ENCODE assay signal across 20 cellular contexts in the genomic region with DNA sequence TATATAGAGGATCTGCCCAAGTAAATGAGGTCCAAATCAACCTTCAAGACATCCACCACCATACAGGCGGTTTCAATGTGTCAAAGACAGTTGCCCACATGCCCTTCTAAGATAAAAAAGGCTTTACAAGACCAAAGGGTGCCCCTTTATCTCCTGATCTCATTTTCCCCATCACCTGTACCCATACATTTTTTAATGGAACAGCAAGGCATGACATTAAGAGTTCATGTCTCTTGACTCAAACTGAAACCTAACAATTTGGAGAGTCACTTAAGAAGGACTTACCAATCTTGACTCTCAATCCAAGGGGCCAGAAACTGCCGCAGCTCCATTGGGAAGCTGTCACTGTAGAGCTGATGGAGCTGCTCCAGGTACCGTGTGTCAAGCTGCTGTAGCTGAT. TPM values are rescaled to one million over a fixed set of nuclear protein-coding genes. Genes with fewer than 3 reads are reported as not detected.
DNase-seq lines count a peak whose midpoint lies in the region; ATAC-seq, FAIRE-seq and TF ChIP-seq lines count a peak whose summit lies in the region.
"Had no signal": no experiment of that assay in that cellular context is flagged by ENCODE, and none has a peak within 500 bp of the region (broad histone marks: within the 10 kb centered on the region; RNA-seq: fewer than 3 reads in every experiment).

No MANE protein-coding gene starts in this region.

- H3K27me3 ChIP-seq in H1 (replicated peaks in 1 of 4; ENCODE audit: control insufficient read depth in 3 of 4, extremely low read depth in 1 of 4, insufficient read depth in 3 of 4, low read length in 3 of 4) (no peaks in the 10 kb centered on the region), GM23338 (ENCODE audit: insufficient read depth) (no peaks in the 10 kb centered on the region)
- H3K27me3 ChIP-seq: pancreas had no signal

- H3K9ac ChIP-seq in H1 (replicated peaks in 1 of 4; ENCODE audit: extremely low read depth in 1 of 4, low read depth in 3 of 4, low read length in 3 of 4) = no peak overlapping the region

- no peaks in the 10 kb centered on the region for H3K23me2 ChIP-seq in H1 (ENCODE audit: low read depth, low read length)

- H3K27ac Mint-ChIP-seq in activated CD4-positive, alpha-beta T cell treated with anti-CD3 and anti-CD28 coated beads for 36 hours = peak overlapping the region; percentile 48
- H3K27ac Mint-ChIP-seq in stimulated activated naive B cell treated with anti-CD40 and anti-IgM and Interleukin-4, amounts not matched to agents 10 μg/mL and 1 μg/mL and 100 μg/mL, for 72 hours = peak overlapping the region; percentile 78
- H3K27ac Mint-ChIP-seq in GM23338 = no peak overlapping the region
- H3K27ac Mint-ChIP-seq: activated naive CD8-positive, alpha-beta T cell treated with anti-CD3 and anti-CD28 coated beads, Interleukin-2, amount 10 ng/mL, durations not matched to agents 7 days and 5 days; type B pancreatic cell had no signal

- H3K4me2 ChIP-seq in H1 (ENCODE audit: insufficient read depth in 1 of 2, low read depth in 2 of 2, low read length in 2 of 2) = no peak overlapping the region
- H3K4me2 ChIP-seq in GM23338 = no peak overlapping the region

- DNase-seq in activated CD4-positive, alpha-beta T cell treated with anti-CD3 and anti-CD28 coated beads for 36 hours = no peak
- no peak for DNase-seq in activated CD4-positive, alpha-beta T cell treated with anti-CD3 and anti-CD28 coated beads, Interleukin-2, amount 50 U/mL, for 48 hours
- no peak for DNase-seq in H1 (ENCODE audit: low read depth in 1 of 2, low spot score in 2 of 2)
- no peak for DNase-seq in stimulated activated naive B cell treated with anti-CD40 and anti-IgM and Interleukin-4, amounts not matched to agents 10 μg/mL and 1 μg/mL and 100 μg/mL, for 72 hours
- DNase-seq in GM23338 (ENCODE audit: low spot score) = no peak
- DNase-seq in HuH-7 (ENCODE audit: low spot score) = no peak
- no peak for DNase-seq in MV-4-11 (lab: John Stamatoyannopoulos, UW)
- DNase-seq: activated naive CD8-positive, alpha-beta T cell treated with anti-CD3 and anti-CD28 coated beads, Interleukin-2, amount 10 ng/mL, durations not matched to agents 7 days and 5 days; IMR-90; left cardiac atrium; mucosa of descending colon; NCI-H2081; NCI-H524 treated with DMSO at 0.1 percent for 48 hours; pancreas; stimulated activated CD4-positive, alpha-beta T cell treated with anti-CD3 and anti-CD28 coated beads, Interleukin-4, amount 100 ng/mL, for 24 hours had no signal

- POLR2A ChIA-PET in activated CD4-positive, alpha-beta T cell treated with anti-CD3 and anti-CD28 coated beads for 36 hours (lab: Charles Lee) = interaction anchor here (1.0 kb wide), 1 partner anchor 51 kb away, joined by 3 read pairs; no protein-coding TSS in a partner anchor
- POLR2A ChIA-PET in H1 (lab: Charles Lee; ENCODE audit: partially characterized antibody) = interaction anchor here (1.4 kb wide), 1 partner anchor 10 kb away, joined by 3 read pairs; no protein-coding TSS in a partner anchor

- no peak overlapping the region for H3K56ac ChIP-seq in H1 (replicated peaks; ENCODE audit: insufficient read length, low read depth, low read length)

- no peak overlapping the region for H2AFZ ChIP-seq in H1 (ENCODE audit: low read length)
- no peak overlapping the region for H2AFZ ChIP-seq in GM23338

- no peak overlapping the region for H4K91ac ChIP-seq in H1 (replicated peaks; ENCODE audit: insufficient read length, low read length)

- no peaks in the 10 kb centered on the region; the same call in 1 of the 2 replicates for H3K9me2 ChIP-seq in GM23338 (ENCODE audit: insufficient read depth)

- H3K14ac ChIP-seq in H1 (ENCODE audit: insufficient read length) = no peak overlapping the region

- H3K79me2 ChIP-seq in H1 (ENCODE audit: control insufficient read depth in 1 of 2, insufficient read depth in 2 of 2, low read length in 2 of 2) (peaks cover 3 to 41% of the 10 kb centered on the region in 2 experiments; a peak in 3 of 4 replicates), GM23338 (replicated peaks; ENCODE audit: insufficient read depth) (peaks cover 53% of the 10 kb centered on the region)

- H4K5ac ChIP-seq in H1 (ENCODE audit: insufficient read length, low read depth, low read length) = no peak overlapping the region

- H3K23ac ChIP-seq in H1 (ENCODE audit: insufficient read length) = no peak overlapping the region

- peaks cover 53% of the 10 kb centered on the region for H3K4me1 Mint-ChIP-seq in activated CD4-positive, alpha-beta T cell treated with anti-CD3 and anti-CD28 coated beads for 36 hours
- H3K4me1 Mint-ChIP-seq in stimulated activated naive B cell treated with anti-CD40 and anti-IgM and Interleukin-4, amounts not matched to agents 10 μg/mL and 1 μg/mL and 100 μg/mL, for 72 hours = peaks cover 14 to 28% of the 10 kb centered on the region in 2 donors
- peaks cover 21% of the 10 kb centered on the region; the same call in 2 of the 3 replicates for H3K4me1 Mint-ChIP-seq in GM23338

- no peak overlapping the region for H3K4me3 Mint-ChIP-seq in activated CD4-positive, alpha-beta T cell treated with anti-CD3 and anti-CD28 coated beads for 36 hours
- H3K4me3 Mint-ChIP-seq in stimulated activated naive B cell treated with anti-CD40 and anti-IgM and Interleukin-4, amounts not matched to agents 10 μg/mL and 1 μg/mL and 100 μg/mL, for 72 hours = no peak overlapping the region
- H3K4me3 Mint-ChIP-seq in GM23338 = no peak overlapping the region
- H3K4me3 Mint-ChIP-seq: activated naive CD8-positive, alpha-beta T cell treated with anti-CD3 and anti-CD28 coated beads, Interleukin-2, amount 10 ng/mL, durations not matched to agents 7 days and 5 days; type B pancreatic cell had no signal

- H3K4me3 ChIP-seq in H1 (ENCODE audit: extremely low read depth in 1 of 4, insufficient read depth in 2 of 4, low read depth in 3 of 4, low read length in 4 of 4) (no peak overlapping the region), GM23338 (no peak overlapping the region)
- H3K4me3 ChIP-seq: A549, mucosa of descending colon, pancreas, SK-N-MC had no signal

- 94% methylated on average over 3 of the region's 3 CpGs; no CpG with 5 or more reads in 1 of the 2 experiments for WGBS in H1 (ENCODE audit: extremely low coverage in 1 of 2, insufficient coverage in 1 of 2, insufficient read length in 1 of 2, insufficient replicate concordance in 2 of 2, low coverage in 1 of 2, low lambda C conversion rate in 2 of 2, missing lambda C conversion rate in 1 of 2), 2 experiments

- H2BK20ac ChIP-seq in H1 (ENCODE audit: low read length) = no peak overlapping the region

- TF ChIP-seq POLR2A in H1 (IDR thresholded peaks at IDR 0.05; ENCODE audit: control extremely low read depth in 1 of 2, low read depth in 2 of 2, low read length in 2 of 2) = no peak

- H3K4ac ChIP-seq in H1 (replicated peaks; ENCODE audit: insufficient read length, low read depth, low read length) = no peak overlapping the region

- TF ChIP-seq RAD21 in H1 (IDR thresholded peaks at IDR 0.05 in 1 of 2, conservative IDR thresholded peaks at IDR 0.05 in 1 of 2; ENCODE audit: low read depth in 2 of 2, low read length in 2 of 2) = no peak

- H2BK15ac ChIP-seq in H1 (ENCODE audit: low read length) = no peak overlapping the region

- peak overlapping the region; percentile 55 for H3K27ac ChIP-seq in VCaP
- H3K27ac ChIP-seq in H1 (ENCODE audit: low read depth, low read length) = peak overlapping the region; percentile 38; the same call in 1 of the 2 replicates
- no peak overlapping the region for H3K27ac ChIP-seq in GM23338 (ENCODE audit: low read depth)
- H3K27ac ChIP-seq: SK-N-MC had no signal

- ATAC-seq in activated CD4-positive, alpha-beta T cell treated with anti-CD3 and anti-CD28 coated beads for 36 hours = peak; percentile 14
- ATAC-seq in stimulated activated naive B cell treated with anti-CD40 and anti-IgM and Interleukin-4, amounts not matched to agents 10 μg/mL and 1 μg/mL and 100 μg/mL, for 72 hours (replicated peaks) = no peak
- no peak for ATAC-seq in GM23338
- ATAC-seq: mucosa of descending colon had no signal

- no peak for FAIRE-seq in H1 (lab: Jason Lieb, UNC)
- FAIRE-seq: GM19239, pancreas had no signal

- H3K36me3 ChIP-seq in H1 (ENCODE audit: control insufficient read depth in 2 of 4, insufficient read depth in 4 of 4, low read length in 3 of 4) = peaks cover 2 to 27% (median 15%) of the 10 kb centered on the region in 4 experiments; a peak in 7 of 8 replicates
- H3K36me3 ChIP-seq in GM23338 (ENCODE audit: insufficient read depth) = peaks cover 9% of the 10 kb centered on the region

- TF ChIP-seq CTCF in VCaP (conservative IDR thresholded peaks at IDR 0.05) = no peak
- no peak for TF ChIP-seq CTCF in H1 (IDR thresholded peaks at IDR 0.05; ENCODE audit: control extremely low read depth in 1 of 3, insufficient read depth in 1 of 3, low read depth in 1 of 3, low read length in 3 of 3)
- no peak for TF ChIP-seq CTCF in GM23338 (conservative IDR thresholded peaks at IDR 0.05; ENCODE audit: low read depth in 2 of 2)

- H3K4me1 ChIP-seq in H1 (replicated peaks in 1 of 4; ENCODE audit: control insufficient read depth in 3 of 4, insufficient read depth in 4 of 4, low read length in 3 of 4) (peaks cover 0 to 8% (median 3%) of the 10 kb centered on the region in 4 experiments; a peak in 4 of 7 replicates), GM23338 (ENCODE audit: insufficient read depth) (peaks cover 6% of the 10 kb centered on the region; the same call in 1 of the 2 replicates)

- no peaks in the 10 kb centered on the region for H3K9me3 Mint-ChIP-seq in activated CD4-positive, alpha-beta T cell treated with anti-CD3 and anti-CD28 coated beads for 36 hours (ENCODE audit: low read depth)
- H3K9me3 Mint-ChIP-seq in stimulated activated naive B cell treated with anti-CD40 and anti-IgM and Interleukin-4, amounts not matched to agents 10 μg/mL and 1 μg/mL and 100 μg/mL, for 72 hours = no peaks in the 10 kb centered on the region
- no peaks in the 10 kb centered on the region for H3K9me3 Mint-ChIP-seq in GM23338
- H3K9me3 Mint-ChIP-seq: activated naive CD8-positive, alpha-beta T cell treated with anti-CD3 and anti-CD28 coated beads, Interleukin-2, amount 10 ng/mL, durations not matched to agents 7 days and 5 days; type B pancreatic cell had no signal

- no peak overlapping the region for H2BK5ac ChIP-seq in H1 (ENCODE audit: low read depth, low read length)

- no peak overlapping the region for H2AK5ac ChIP-seq in H1 (ENCODE audit: low read depth, low read length)

- H3K27me3 Mint-ChIP-seq in activated CD4-positive, alpha-beta T cell treated with anti-CD3 and anti-CD28 coated beads for 36 hours = no peaks in the 10 kb centered on the region
- H3K27me3 Mint-ChIP-seq in stimulated activated naive B cell treated with anti-CD40 and anti-IgM and Interleukin-4, amounts not matched to agents 10 μg/mL and 1 μg/mL and 100 μg/mL, for 72 hours = no peaks in the 10 kb centered on the region
- peaks cover 3% of the 10 kb centered on the region for H3K27me3 Mint-ChIP-seq in GM23338 (ENCODE audit: insufficient read depth, low read depth, poor library complexity)
- H3K27me3 Mint-ChIP-seq: activated naive CD8-positive, alpha-beta T cell treated with anti-CD3 and anti-CD28 coated beads, Interleukin-2, amount 10 ng/mL, durations not matched to agents 7 days and 5 days; type B pancreatic cell had no signal

- no peak overlapping the region for H3K18ac ChIP-seq in H1 (ENCODE audit: extremely low read depth, low read length)

- H4K20me1 ChIP-seq in H1 (replicated peaks in 1 of 2; ENCODE audit: control insufficient read depth in 1 of 2, insufficient read depth in 2 of 2, low read length in 2 of 2) (peaks cover 2 to 9% of the 10 kb centered on the region in 2 experiments), GM23338 (replicated peaks; ENCODE audit: insufficient read depth) (peaks cover 10% of the 10 kb centered on the region; the same call in 1 of the 2 replicates)

- no peak overlapping the region for H4K8ac ChIP-seq in H1 (ENCODE audit: extremely low read depth, insufficient read depth, low read length)

- no peak for TF ChIP-seq EP300 in H1 (IDR thresholded peaks at IDR 0.05; ENCODE audit: borderline replicate concordance in 1 of 2, low read depth in 2 of 2, low read length in 2 of 2)

- H3K9me3 ChIP-seq in H1 (ENCODE audit: insufficient read depth in 2 of 2, low read depth in 1 of 2, low read length in 1 of 2) = no peaks in the 10 kb centered on the region
- H3K9me3 ChIP-seq: A549, mucosa of descending colon, pancreas had no signal

- H2BK120ac ChIP-seq in H1 (replicated peaks; ENCODE audit: low read depth, low read length) = no peak overlapping the region

- intact Hi-C loops in activated CD4-positive, alpha-beta T cell treated with anti-CD3 and anti-CD28 coated beads for 36 hours (cut with DNase I, micrococcal nuclease) = loop anchor here in 1 of 2 experiments (10.0 kb wide), 1 partner anchor 327 kb away; the partner anchor contains the start of gene PLEKHH3

- CTCF ChIA-PET in activated CD4-positive, alpha-beta T cell treated with anti-CD3 and anti-CD28 coated beads for 36 hours (lab: Charles Lee) = no interaction called here
- CTCF ChIA-PET in H1 (lab: Charles Lee; ENCODE audit: partially characterized antibody) = interaction anchor here (0.8 to 1.5 kb wide), 2 partner anchors 10 to 40 kb away, joined by 3 read pairs; partner anchors contain the start of gene STAT3

- H3K36me3 Mint-ChIP-seq in activated CD4-positive, alpha-beta T cell treated with anti-CD3 and anti-CD28 coated beads for 36 hours (ENCODE audit: low read depth) = peaks cover 70% of the 10 kb centered on the region
- H3K36me3 Mint-ChIP-seq in stimulated activated naive B cell treated with anti-CD40 and anti-IgM and Interleukin-4, amounts not matched to agents 10 μg/mL and 1 μg/mL and 100 μg/mL, for 72 hours = peaks cover 27 to 35% of the 10 kb centered on the region in 2 donors
- H3K36me3 Mint-ChIP-seq in GM23338 (ENCODE audit: low read depth) = peaks cover 43% of the 10 kb centered on the region

- no peak overlapping the region for H2BK12ac ChIP-seq in H1 (ENCODE audit: low read depth, low read length)

- peaks cover 10% of the 10 kb centered on the region for H3K79me1 ChIP-seq in H1 (ENCODE audit: low read depth, low read length)

- peaks cover 4% of the 10 kb centered on the region for H3F3A ChIP-seq in GM23338 (replicated peaks; ENCODE audit: low read depth)

RNA-seq across cellular contexts. Expression of gene STAT3, which starts 40.1 kb away (rescaled TPM):
- 100 to 1,000 TPM; 332 to 345 TPM for total RNA-seq in activated CD4-positive, alpha-beta T cell treated with anti-CD3 and anti-CD28 coated beads for 36 hours
- total RNA-seq in H1 (2021; fragmentation: NEBNext Ultra II Directional; extraction: Animal tissue kit (Norgen Biotek cat#: 25700)) = 94.1 and 94.3 TPM in 2 replicates
- polyA plus RNA-seq in H1 (2011; rRNA removed) = 38.4 and 41.2 TPM in 2 replicates
- polyA plus RNA-seq in H1 (2011; cell fraction: cytosol; rRNA removed) = 48.0 TPM
- polyA plus RNA-seq in H1 (2011; cell fraction: nucleus; rRNA removed) = 73.3 TPM
- polyA plus RNA-seq in H1 (2012, experiment 1 of 2) = 62.3 to 80.8 TPM (median 72.6 TPM) in 4 replicates
- 32.2 TPM for polyA plus RNA-seq in H1 (2012, experiment 2 of 2)
- 41.7 TPM for polyA plus RNA-seq in H1 (2013, experiment 1 of 2)
- 37.9 TPM for polyA plus RNA-seq in H1 (2013, experiment 2 of 2)
- polyA minus RNA-seq in H1 (2011; rRNA and poly(A)+ RNA removed) = 86.0 and 92.4 TPM in 2 replicates
- 59.6 TPM for polyA minus RNA-seq in H1 (2011; cell fraction: cytosol; rRNA and poly(A)+ RNA removed)
- 60.0 TPM for polyA minus RNA-seq in H1 (2011; cell fraction: nucleus; rRNA and poly(A)+ RNA removed)
- 78.0 and 83.2 TPM in 2 replicates for total RNA-seq in GM23338 (2014; rRNA removed; shearing (Covaris generic))
- polyA plus RNA-seq in GM23338 (2016; fragmentation: Nextera tagmentation; extraction: Ambion mirVana) = 41.7 and 49.5 TPM in 2 replicates

RNA-seq across cellular contexts. Expression of gene STAT5A, which starts 59.8 kb away (rescaled TPM):
- total RNA-seq in activated CD4-positive, alpha-beta T cell treated with anti-CD3 and anti-CD28 coated beads for 36 hours = 100 to 1,000 TPM; 178 to 203 TPM
- 5.4 and 6.0 TPM in 2 replicates for total RNA-seq in H1 (2021; fragmentation: NEBNext Ultra II Directional; extraction: Animal tissue kit (Norgen Biotek cat#: 25700))
- polyA plus RNA-seq in H1 (2011; rRNA removed) (4.2 and 7.9 TPM in 2 replicates), GM23338 (2016; fragmentation: Nextera tagmentation; extraction: Ambion mirVana) (2.3 and 2.4 TPM in 2 replicates)
- polyA plus RNA-seq in H1 (2011; cell fraction: cytosol; rRNA removed) = 4.2 TPM
- polyA plus RNA-seq in H1 (2011; cell fraction: nucleus; rRNA removed) = 9.8 TPM
- polyA plus RNA-seq in H1 (2012, experiment 1 of 2) = 2.3 to 7.0 TPM (median 6.0 TPM) in 4 replicates
- polyA plus RNA-seq in H1 (2012, experiment 2 of 2) = 3.0 TPM
- polyA plus RNA-seq in H1 (2013, experiment 1 of 2) = 3.0 TPM
- 3.2 TPM for polyA plus RNA-seq in H1 (2013, experiment 2 of 2)
- polyA minus RNA-seq in H1 (2011; rRNA and poly(A)+ RNA removed) = 6.1 and 12.0 TPM in 2 replicates
- 7.6 TPM for polyA minus RNA-seq in H1 (2011; cell fraction: cytosol; rRNA and poly(A)+ RNA removed)
- 4.3 TPM for polyA minus RNA-seq in H1 (2011; cell fraction: nucleus; rRNA and poly(A)+ RNA removed)
- total RNA-seq in GM23338 (2014; rRNA removed; shearing (Covaris generic)) = 14.6 and 18.1 TPM in 2 replicates
